In genomic region chr13:83879431-83880171, GRCh38 we compare ENCODE assay signal across 1 cellular context.
TF ChIP-seq lines count a peak whose summit lies in the region.

No MANE protein-coding gene starts in this region.

TF ChIP-seq in SK-N-SH treated with all-trans-retinoic acid at 6 μM for 48 hours, 23 proteins besides CTCF, POLR2A, EP300 and RAD21 (continued from another document):
- no peak for TF ChIP-seq CSRNP3 (CRISPR knock-in tag; IDR thresholded peaks at IDR 0.05)
- TF ChIP-seq PPARA (CRISPR knock-in tag; IDR thresholded peaks at IDR 0.05; ENCODE audit: borderline replicate concordance): no peak
- no peak for TF ChIP-seq GLIS3 (CRISPR knock-in tag; IDR thresholded peaks at IDR 0.05)
- TF ChIP-seq TCF4 (CRISPR knock-in tag; IDR thresholded peaks at IDR 0.05; ENCODE audit: borderline replicate concordance): no peak
- no peak for TF ChIP-seq PATZ1 (CRISPR knock-in tag; IDR thresholded peaks at IDR 0.05; ENCODE audit: borderline replicate concordance)
- TF ChIP-seq ZNF70 (CRISPR knock-in tag; IDR thresholded peaks at IDR 0.05): no peak
- no peak for TF ChIP-seq BACH2 (CRISPR knock-in tag; IDR thresholded peaks at IDR 0.05; ENCODE audit: borderline replicate concordance)
